ENCODE assay signal across 31 cellular contexts in the genomic region with DNA sequence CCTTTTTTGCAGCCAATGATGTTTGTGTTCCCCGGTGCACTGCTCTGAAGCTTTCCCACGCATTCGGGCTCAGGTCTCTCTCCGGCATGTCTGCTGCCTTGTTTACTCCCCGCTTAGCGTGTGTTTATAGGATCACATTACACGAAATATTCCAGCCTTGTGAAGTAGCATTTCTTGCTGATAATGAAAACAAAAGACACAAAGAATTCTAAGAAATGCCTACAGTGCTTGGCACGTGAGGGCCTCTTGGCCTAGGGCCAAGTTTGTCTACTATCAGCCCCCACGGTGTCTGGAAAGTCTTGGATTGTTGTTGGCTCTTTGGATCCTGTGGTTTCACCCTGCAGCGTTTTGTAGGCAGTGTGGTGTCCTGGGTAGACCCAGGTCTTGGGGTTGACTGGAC. TPM values are rescaled to one million over a fixed set of nuclear protein-coding genes. Genes with fewer than 3 reads are reported as not detected.
DNase-seq lines count a peak whose midpoint lies in the region; ATAC-seq and TF ChIP-seq lines count a peak whose summit lies in the region.
"Had no signal": no experiment of that assay in that cellular context is flagged by ENCODE, and none has a peak within 500 bp of the region (broad histone marks: within the 10 kb centered on the region; RNA-seq: fewer than 3 reads in every experiment).

No MANE protein-coding gene starts in this region.

- no peak overlapping the region for H3K9ac ChIP-seq in SK-N-SH

- TF ChIP-seq CTCF in SK-N-SH (IDR thresholded peaks at IDR 0.05) (no peak), osteocyte (IDR thresholded peaks at IDR 0.05) (no peak), Caco-2 (IDR thresholded peaks at IDR 0.05; ENCODE audit: insufficient read depth in 1 of 2, low read depth in 1 of 2, low read length in 1 of 2, severe bottlenecking in 1 of 2, unreplicated experiment in 1 of 2) (no peak)

- no peak overlapping the region; a peak in 1 of 4 replicates for H3K27ac ChIP-seq in SK-N-SH (ENCODE audit: low read depth in 2 of 2, low read length in 1 of 2)
- H3K27ac ChIP-seq: HL-60, right atrium auricular region had no signal

- H3K36me3 Mint-ChIP-seq in osteocyte (ENCODE audit: unreplicated experiment) (peaks cover 2% of the 10 kb centered on the region), Caco-2 (ENCODE audit: insufficient read depth, unreplicated experiment) (no peaks in the 10 kb centered on the region)
- H3K36me3 Mint-ChIP-seq: natural killer cell; stimulated activated memory B cell treated with anti-CD40 and anti-IgM and Interleukin-4, amounts not matched to agents 10 μg/mL and 1 μg/mL and 100 μg/mL, for 72 hours had no signal

- H2AFZ ChIP-seq in SK-N-SH (ENCODE audit: low read depth): no peak overlapping the region

- no peak for TF ChIP-seq RAD21 in SK-N-SH (IDR thresholded peaks at IDR 0.05; ENCODE audit: low read length)

- H3K4me1 Mint-ChIP-seq in osteocyte (ENCODE audit: unreplicated experiment): peaks cover 26% of the 10 kb centered on the region
- no peaks in the 10 kb centered on the region for H3K4me1 Mint-ChIP-seq in Caco-2 (ENCODE audit: low read depth, unreplicated experiment)

- no peak for DNase-seq in SK-N-SH
- peak; percentile 37 for DNase-seq in dermis blood vessel endothelial cell
- peak; percentile 84 for DNase-seq in osteocyte (ENCODE audit: extremely low spot score, unreplicated experiment)
- DNase-seq in NK-92 (lab: John Stamatoyannopoulos, UW; ENCODE audit: unreplicated experiment): no peak
- DNase-seq in activated CD4-positive, alpha-beta T cell treated with anti-CD3 and anti-CD28 coated beads for 48 hours: no peak
- no peak for DNase-seq in activated CD4-positive, alpha-beta T cell treated with anti-CD3 and anti-CD28 coated beads for 1 hour
- DNase-seq in Caco-2: no peak
- DNase-seq: activated T-cell treated with anti-CD3 and anti-CD28 coated beads, Interleukin-2, amount 50 U/mL, for 1 hour; CD4-positive, alpha-beta T cell; DMS153; GOT3; HFFc6; MV-4-11; natural killer cell; NCI-H187; NCI-H526; stimulated activated CD4-positive, alpha-beta T cell treated with anti-CD3 and anti-CD28 coated beads, Interleukin-12 subunit alpha, Interleukin-12 subunit beta, amount 100 ng/mL, for 4 hours; stimulated activated CD4-positive, alpha-beta T cell treated with anti-CD3 and anti-CD28 coated beads, Interleukin-4, amount 100 ng/mL, for 1 hour; substantia nigra had no signal

- no TSS peak for BruUV-seq in Caco-2 (replicated peaks; lab: Mats Ljungman, UMichigan)

- H3K27ac Mint-ChIP-seq in osteocyte (ENCODE audit: unreplicated experiment): peak overlapping the region; percentile 23
- H3K27ac Mint-ChIP-seq in Caco-2 (ENCODE audit: unreplicated experiment): no peak overlapping the region
- H3K27ac Mint-ChIP-seq: CD4-positive, alpha-beta T cell; HFFc6 had no signal

- peaks cover 4% of the 10 kb centered on the region for H3F3A ChIP-seq in SK-N-SH (replicated peaks; ENCODE audit: insufficient read depth)

- H4K20me1 ChIP-seq in SK-N-SH (ENCODE audit: insufficient read depth): no peaks in the 10 kb centered on the region

- H3K4me3 Mint-ChIP-seq in osteocyte (ENCODE audit: unreplicated experiment) (no peak overlapping the region), Caco-2 (ENCODE audit: unreplicated experiment) (no peak overlapping the region)
- H3K4me3 Mint-ChIP-seq: CD4-positive, alpha-beta T cell; HFFc6; natural killer cell had no signal

- CTCF ChIA-PET in SK-N-SH (lab: Yijun Ruan, JAX) (interaction anchor here (1.1 to 11.4 kb wide), 5 partner anchors 17 to 132 kb away, joined by 3 to 297 read pairs (median 5); partner anchors contain the start of gene GPR61), Caco-2 (lab: Charles Lee) (no interaction called here)

- no peak for TF ChIP-seq EP300 in SK-N-SH (IDR thresholded peaks at IDR 0.05; ENCODE audit: borderline replicate concordance in 1 of 2, low read depth in 1 of 2, low read length in 1 of 2)

- H3K27me3 Mint-ChIP-seq in osteocyte (ENCODE audit: unreplicated experiment) (peaks cover 4% of the 10 kb centered on the region), Caco-2 (ENCODE audit: insufficient read depth, unreplicated experiment) (no peaks in the 10 kb centered on the region)
- H3K27me3 Mint-ChIP-seq: CD4-positive, alpha-beta T cell had no signal

- no peaks in the 10 kb centered on the region for H3K9me3 ChIP-seq in SK-N-SH
- H3K9me3 ChIP-seq in Caco-2: no peaks in the 10 kb centered on the region
- H3K9me3 ChIP-seq: right atrium auricular region had no signal

- H3K36me3 ChIP-seq in SK-N-SH (replicated peaks in 1 of 2; ENCODE audit: control insufficient read depth in 1 of 2, insufficient read depth in 2 of 2, low read length in 1 of 2) (no peaks in the 10 kb centered on the region), Caco-2 (ENCODE audit: control insufficient read depth, insufficient read depth, low read length) (no peaks in the 10 kb centered on the region)
- H3K36me3 ChIP-seq: right atrium auricular region had no signal

- POLR2A ChIA-PET in SK-N-SH (lab: Yijun Ruan, JAX): interaction anchor here (1.2 kb wide), 1 partner anchor 9 kb away, joined by 3 read pairs; no protein-coding TSS in a partner anchor
- POLR2A ChIA-PET in Caco-2 (lab: Charles Lee): no interaction called here

- H3K4me3 ChIP-seq in SK-N-SH (ENCODE audit: low read depth in 2 of 2, low read length in 1 of 2) (no peak overlapping the region), Caco-2 (ENCODE audit: low read depth, low read length) (no peak overlapping the region)
- H3K4me3 ChIP-seq: right atrium auricular region had no signal

- H3K27me3 ChIP-seq in SK-N-SH (ENCODE audit: insufficient read depth) (no peaks in the 10 kb centered on the region), Caco-2 (replicated peaks; ENCODE audit: control insufficient read depth, insufficient read depth, low read length) (no peaks in the 10 kb centered on the region)
- H3K27me3 ChIP-seq: right atrium auricular region had no signal

- H3K4me1 ChIP-seq in SK-N-SH (ENCODE audit: control insufficient read depth in 1 of 2, insufficient read depth in 2 of 2, low read depth in 1 of 2, low read length in 1 of 2) (peaks cover 7 to 33% of the 10 kb centered on the region in 2 experiments; a peak in 3 of 4 replicates), Caco-2 (no peaks in the 10 kb centered on the region)

- 84% methylated on average over 5 of the region's 10 CpGs for WGBS in SK-N-SH (ENCODE audit: low lambda C conversion rate)

- H3K9me3 Mint-ChIP-seq in osteocyte (ENCODE audit: unreplicated experiment) (peaks cover 4% of the 10 kb centered on the region), Caco-2 (ENCODE audit: unreplicated experiment) (no peaks in the 10 kb centered on the region)
- H3K9me3 Mint-ChIP-seq: CD4-positive, alpha-beta T cell; HFFc6; natural killer cell; stimulated activated memory B cell treated with anti-CD40 and anti-IgM and Interleukin-4, amounts not matched to agents 10 μg/mL and 1 μg/mL and 100 μg/mL, for 72 hours had no signal

- H3K4me2 ChIP-seq in SK-N-SH: no peak overlapping the region

- ATAC-seq in SK-N-SH treated with all-trans-retinoic acid at 6 μM for 48 hours: no peak
- ATAC-seq: natural killer cell; stimulated activated memory B cell treated with anti-CD40 and anti-IgM and Interleukin-4, amounts not matched to agents 10 μg/mL and 1 μg/mL and 100 μg/mL, for 72 hours had no signal

- H3K9me2 ChIP-seq in SK-N-SH: no peaks in the 10 kb centered on the region

- intact Hi-C loops in Caco-2 (cut with micrococcal nuclease; ENCODE audit: unreplicated experiment): loop anchor here (5.0 kb wide), 2 partner anchors 97 to 128 kb away; partner anchors contain the start of gene GNAI3

- no peaks in the 10 kb centered on the region for H3K79me2 ChIP-seq in SK-N-SH (ENCODE audit: insufficient read depth)

TF ChIP-seq in SK-N-SH, 30 proteins besides CTCF, POLR2A, EP300 and RAD21:
- TF ChIP-seq FOXJ3 (CRISPR knock-in tag; IDR thresholded peaks at IDR 0.05) (no peak), NFIC (IDR thresholded peaks at IDR 0.05; ENCODE audit: borderline replicate concordance) (0 out of 2 replicates have a peak, but pooled peaks have one; percentile 9), TCF12 (IDR thresholded peaks at IDR 0.05) (no peak)

TF ChIP-seq in SK-N-SH treated with all-trans-retinoic acid at 6 μM for 48 hours, 23 proteins besides CTCF, POLR2A, EP300 and RAD21 (continues in another document):
- no peak for TF ChIP-seq CSDC2 (CRISPR knock-in tag; IDR thresholded peaks at IDR 0.05)

RNA-seq across cellular contexts. Expression of gene GSTM4, which starts 11.2 kb away (rescaled TPM):
- 34.2 and 36.1 TPM in 2 replicates for polyA plus RNA-seq in SK-N-SH (2012; rRNA removed)
- polyA plus RNA-seq in SK-N-SH (2012; cell fraction: cytosol; rRNA removed): 25.0 and 27.9 TPM in 2 replicates
- 35.2 and 36.6 TPM in 2 replicates for polyA plus RNA-seq in SK-N-SH (2012; cell fraction: nucleus; rRNA removed)
- total RNA-seq in dermis blood vessel endothelial cell (1.5 and 2.7 TPM in 2 replicates), osteocyte (24.3 and 25.1 TPM in 2 replicates), Caco-2 (2022) (9.6 and 11.9 TPM in 2 replicates)

RNA-seq across cellular contexts. Expression of gene GSTM2, which starts 23.2 kb away (rescaled TPM):
- polyA plus RNA-seq in SK-N-SH (2012; rRNA removed): 70.2 and 97.6 TPM in 2 replicates
- polyA plus RNA-seq in SK-N-SH (2012; cell fraction: cytosol; rRNA removed): 23.0 and 24.2 TPM in 2 replicates
- 693 and 732 TPM in 2 replicates for polyA plus RNA-seq in SK-N-SH (2012; cell fraction: nucleus; rRNA removed)
- total RNA-seq in dermis blood vessel endothelial cell: 4.0 and 4.1 TPM in 2 replicates
- 38.6 and 39.0 TPM in 2 replicates for total RNA-seq in osteocyte
- 0.84 and 1.7 TPM in 2 replicates for total RNA-seq in Caco-2 (2022)

RNA-seq across cellular contexts. Expression of gene AMPD2, which starts 25.0 kb away (rescaled TPM):
- 59.1 and 63.7 TPM in 2 replicates for polyA plus RNA-seq in SK-N-SH (2012; rRNA removed)
- polyA plus RNA-seq in SK-N-SH (2012; cell fraction: cytosol; rRNA removed): 14.5 and 22.9 TPM in 2 replicates
- polyA plus RNA-seq in SK-N-SH (2012; cell fraction: nucleus; rRNA removed): 359 and 387 TPM in 2 replicates
- total RNA-seq in dermis blood vessel endothelial cell (32.0 and 40.4 TPM in 2 replicates), osteocyte (59.4 and 64.0 TPM in 2 replicates), Caco-2 (2022) (40.3 and 47.8 TPM in 2 replicates)

RNA-seq across cellular contexts. Expression of gene GNAT2, which starts 25.3 kb away (rescaled TPM):
- polyA plus RNA-seq in SK-N-SH (2012; rRNA removed): 0.16 TPM in 2 replicates
- 0.14 and 0.18 TPM in 2 replicates for polyA plus RNA-seq in SK-N-SH (2012; cell fraction: cytosol; rRNA removed)
- 0.04 and 0.19 TPM in 2 replicates for polyA plus RNA-seq in SK-N-SH (2012; cell fraction: nucleus; rRNA removed)
- total RNA-seq in dermis blood vessel endothelial cell (not detected in 2 replicates), osteocyte (not detected in 2 replicates), Caco-2 (2022) (not detected in 2 replicates)
- total RNA-seq: A172; CD4-positive, alpha-beta T cell; glomerular endothelial cell; LHCN-M2; lower leg skin; natural killer cell; omental fat pad; T-helper 1 cell treated with Interleukin-12 subunit alpha and Interleukin-12 subunit beta and Interleukin-4 antibody, amounts not matched to agents 30 ng/mL and 1 ng/mL, for 36 hours; urinary bladder had no signal
- polyA plus RNA-seq: urinary bladder had no signal

RNA-seq across cellular contexts. Expression of gene GSTM1, which starts 42.9 kb away (rescaled TPM):
- not detected in 2 replicates for polyA plus RNA-seq in SK-N-SH (2012; rRNA removed)
- polyA plus RNA-seq in SK-N-SH (2012; cell fraction: cytosol; rRNA removed): 0.03 TPM in 2 replicates
- 0.14 and 0.17 TPM in 2 replicates for polyA plus RNA-seq in SK-N-SH (2012; cell fraction: nucleus; rRNA removed)
- total RNA-seq in dermis blood vessel endothelial cell (8.5 TPM in 1 of 2 replicates, not detected in the other), osteocyte (6.4 and 7.8 TPM in 2 replicates), Caco-2 (2022) (not detected in 2 replicates)
- total RNA-seq: A172; activated CD8-positive, alpha-beta memory T cell treated with anti-CD3 and anti-CD28 coated beads for 36 hours; glomerular endothelial cell; urinary bladder had no signal

Comparison
In these comparisons a context has a peak if more than half of its experiments do, and no peak if none do; other contexts are left out.
1. DNase-seq: peak in dermis blood vessel endothelial cell (single experiment) and osteocyte (single experiment); none in SK-N-SH (single experiment), NK-92 (single experiment), activated CD4-positive, alpha-beta T cell treated with anti-CD3 and anti-CD28 coated beads for 48 hours (single experiment), activated CD4-positive, alpha-beta T cell treated with anti-CD3 and anti-CD28 coated beads for 1 hour (single experiment) and Caco-2 (0 of 2).